2 cellular contexts compared by ENCODE assay signal in the genomic region with DNA sequence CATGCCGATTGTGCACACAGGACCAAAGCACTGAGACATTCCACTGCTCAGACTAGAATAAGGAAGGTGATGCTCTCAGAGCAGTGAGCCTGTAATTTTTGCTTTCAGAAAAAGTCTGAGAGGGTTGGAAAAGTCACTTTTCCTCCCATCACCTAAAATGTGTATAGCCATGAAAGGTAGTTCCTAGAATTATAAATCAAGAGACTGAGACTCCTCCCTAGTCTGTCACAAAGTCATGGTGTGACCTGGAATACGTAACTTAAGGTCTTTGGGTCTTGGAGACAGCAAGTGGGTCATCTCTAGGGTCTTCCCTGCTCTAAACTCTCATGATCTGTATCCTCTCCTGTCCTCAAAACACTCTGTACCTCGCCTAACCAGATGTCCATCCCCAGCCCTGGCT.
TF ChIP-seq lines count a peak whose summit lies in the region.

No MANE protein-coding gene starts in this region.

TF ChIP-seq in GM23338, 12 proteins besides CTCF, POLR2A, EP300 and RAD21:
- TF ChIP-seq CREB1 (CRISPR knock-in tag; IDR thresholded peaks at IDR 0.05; ENCODE audit: low read depth) (no peak), JUNB (IDR thresholded peaks at IDR 0.05; ENCODE audit: unreplicated experiment) (no peak)

TF ChIP-seq in K562, 482 proteins besides CTCF, POLR2A, EP300 and RAD21:
- no peak for TF ChIP-seq MYNN (IDR thresholded peaks at IDR 0.05)
- TF ChIP-seq MYNN (CRISPR knock-in tag; IDR thresholded peaks at IDR 0.05) = no peak
- TF ChIP-seq SMAD4 (CRISPR knock-in tag; conservative IDR thresholded peaks at IDR 0.05) = no peak
- no peak for TF ChIP-seq NFRKB (IDR thresholded peaks at IDR 0.05; ENCODE audit: low read depth)
- TF ChIP-seq ZNF212 (CRISPR knock-in tag; IDR thresholded peaks at IDR 0.05) = no peak
- no peak for TF ChIP-seq CBFA2T2 (conservative IDR thresholded peaks at IDR 0.05)
- TF ChIP-seq RB1 (IDR thresholded peaks at IDR 0.05; ENCODE audit: low read depth) = no peak
- TF ChIP-seq, protein P1, sequence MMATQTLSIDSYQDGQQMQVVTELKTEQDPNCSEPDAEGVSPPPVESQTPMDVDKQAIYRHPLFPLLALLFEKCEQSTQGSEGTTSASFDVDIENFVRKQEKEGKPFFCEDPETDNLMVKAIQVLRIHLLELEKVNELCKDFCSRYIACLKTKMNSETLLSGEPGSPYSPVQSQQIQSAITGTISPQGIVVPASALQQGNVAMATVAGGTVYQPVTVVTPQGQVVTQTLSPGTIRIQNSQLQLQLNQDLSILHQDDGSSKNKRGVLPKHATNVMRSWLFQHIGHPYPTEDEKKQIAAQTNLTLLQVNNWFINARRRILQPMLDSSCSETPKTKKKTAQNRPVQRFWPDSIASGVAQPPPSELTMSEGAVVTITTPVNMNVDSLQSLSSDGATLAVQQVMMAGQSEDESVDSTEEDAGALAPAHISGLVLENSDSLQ (IDR thresholded peaks at IDR 0.05) = peak; percentile 59; the same call in 1 of the 2 replicates
- TF ChIP-seq ETV5 (CRISPR knock-in tag; IDR thresholded peaks at IDR 0.05; ENCODE audit: low read depth) = no peak
- no peak for TF ChIP-seq RBM34 (IDR thresholded peaks at IDR 0.05; ENCODE audit: borderline replicate concordance, insufficient read depth, low read length)
- TF ChIP-seq MEIS2 (IDR thresholded peaks at IDR 0.05; ENCODE audit: partially characterized antibody) = peak; percentile 52
- no peak for TF ChIP-seq NR3C1 (CRISPR knock-in tag; IDR thresholded peaks at IDR 0.05)
- TF ChIP-seq NEUROD1 (IDR thresholded peaks at IDR 0.05; ENCODE audit: borderline replicate concordance, low read depth, low read length, partially characterized antibody) = no peak
- no peak for TF ChIP-seq ZNF24 (IDR thresholded peaks at IDR 0.05)
- no peak for TF ChIP-seq ILK (tag; IDR thresholded peaks at IDR 0.05; ENCODE audit: borderline replicate concordance, low read depth)
- 0 out of 2 replicates have a peak, but pooled peaks have one; percentile 25 for TF ChIP-seq FOXJ2 (tag; IDR thresholded peaks at IDR 0.05)
- no peak for TF ChIP-seq U2AF1 (optimal IDR thresholded peaks at IDR 0.05; ENCODE audit: low read depth, low read length)
